Comparison of ENCODE assay signal across 8 cellular contexts in genomic region chr19:10928563-10929401, GRCh38. TPM values are rescaled to one million over a fixed set of nuclear protein-coding genes. Genes with fewer than 3 reads are reported as not detected.
DNase-seq lines count a peak whose midpoint lies in the region; ATAC-seq and TF ChIP-seq lines count a peak whose summit lies in the region.

Gene TIMM29, plus strand, starts transcription at chr19:10928811. Its CDS starts 12 bp downstream, at chr19:10928823.
Gene YIPF2, minus strand, starts transcription at chr19:10928639. Its CDS starts 229 bp downstream, at chr19:10928410.

- H3K27ac Mint-ChIP-seq in activated naive CD4-positive, alpha-beta T cell treated with anti-CD3 and anti-CD28 coated beads, Interleukin-2, amount 50 U/mL, for 72 hours, result peak within 1 kb of the TSS; percentile 86 to 91

- peak within 1 kb of the TSS; percentile 90 to 98 for H3K4me3 ChIP-seq in testis

- peaks cover 17% of the 10 kb centered on the region for H3K4me1 ChIP-seq in testis

- intact Hi-C loops in testis (cut with DNase I; ENCODE audit: low total_unique reads), result loop anchor here (10.0 kb wide), 1 partner anchor 54 kb away; the partner anchor contains the start of gene CARM1

- WGBS in testis, 2 donors, result 0 to 1% methylated on average over 42 to 71 of the region's 96 CpGs

- DNase-seq in GM03348 (ENCODE audit: low spot score) (peak; percentile 98), NCI-H1092 (lab: John Stamatoyannopoulos, UW) (peak; percentile 98), glomerular visceral epithelial cell (ENCODE audit: extremely low spot score) (peak; percentile 99), omental fat pad (ENCODE audit: low spot score) (peak; percentile 66), testis (peak; percentile 98)
- peak; percentile 92 to 95 for DNase-seq in activated naive CD4-positive, alpha-beta T cell treated with anti-CD3 and anti-CD28 coated beads, Interleukin-2, amount 50 U/mL, for 72 hours (ENCODE audit: low spot score in 2 of 2)

- H3K36me3 Mint-ChIP-seq in activated naive CD4-positive, alpha-beta T cell treated with anti-CD3 and anti-CD28 coated beads, Interleukin-2, amount 50 U/mL, for 72 hours, result peaks cover 0 to 10% of the 10 kb centered on the region in 2 donors

- TF ChIP-seq CTCF in omental fat pad (IDR thresholded peaks at IDR 0.05) (no peak), testis (IDR thresholded peaks at IDR 0.05) (no peak)

- H3K27ac ChIP-seq in testis, result peak within 1 kb of the TSS; percentile 65 to 93

- H3K36me3 ChIP-seq in testis (ENCODE audit: low read depth, missing control alignments), result no peaks in the 10 kb centered on the region

- H3K9me3 Mint-ChIP-seq in activated naive CD4-positive, alpha-beta T cell treated with anti-CD3 and anti-CD28 coated beads, Interleukin-2, amount 50 U/mL, for 72 hours, result no peaks in the 10 kb centered on the region

- ATAC-seq in HG02571 (IDR thresholded peaks at IDR 0.05; ENCODE audit: unreplicated experiment) (peak; percentile 76), SK-N-SH treated with all-trans-retinoic acid at 6 μM for 48 hours (peak; percentile 94), omental fat pad (ENCODE audit: low FRiP score) (peak; percentile 91)
- ATAC-seq in activated naive CD4-positive, alpha-beta T cell treated with anti-CD3 and anti-CD28 coated beads, Interleukin-2, amount 50 U/mL, for 72 hours, result peak; percentile 94

- H3K9me3 ChIP-seq in testis, result no peaks in the 10 kb centered on the region

- H3K27me3 ChIP-seq in testis, result no peaks in the 10 kb centered on the region

- TF ChIP-seq POLR2A in testis (IDR thresholded peaks at IDR 0.05), result peak; percentile 16

TF ChIP-seq in SK-N-SH treated with all-trans-retinoic acid at 6 μM for 48 hours, 23 proteins besides CTCF, POLR2A, EP300 and RAD21:
- TF ChIP-seq ISL1 (CRISPR knock-in tag; IDR thresholded peaks at IDR 0.05) (no peak), TOX (CRISPR knock-in tag; IDR thresholded peaks at IDR 0.05; ENCODE audit: borderline replicate concordance) (no peak), ZFP3 (CRISPR knock-in tag; IDR thresholded peaks at IDR 0.05) (no peak), CSRNP3 (CRISPR knock-in tag; IDR thresholded peaks at IDR 0.05) (no peak), BACH2 (CRISPR knock-in tag; IDR thresholded peaks at IDR 0.05; ENCODE audit: borderline replicate concordance) (no peak), RARB (CRISPR knock-in tag; IDR thresholded peaks at IDR 0.05) (no peak), PPARA (CRISPR knock-in tag; IDR thresholded peaks at IDR 0.05; ENCODE audit: borderline replicate concordance) (no peak), ARNTL (CRISPR knock-in tag; IDR thresholded peaks at IDR 0.05; ENCODE audit: borderline replicate concordance, low read depth) (no peak), GLIS3 (CRISPR knock-in tag; IDR thresholded peaks at IDR 0.05) (no peak), ZNF70 (CRISPR knock-in tag; IDR thresholded peaks at IDR 0.05) (no peak), ZC3H10 (CRISPR knock-in tag; IDR thresholded peaks at IDR 0.05) (no peak)
- TF ChIP-seq, protein P1, sequence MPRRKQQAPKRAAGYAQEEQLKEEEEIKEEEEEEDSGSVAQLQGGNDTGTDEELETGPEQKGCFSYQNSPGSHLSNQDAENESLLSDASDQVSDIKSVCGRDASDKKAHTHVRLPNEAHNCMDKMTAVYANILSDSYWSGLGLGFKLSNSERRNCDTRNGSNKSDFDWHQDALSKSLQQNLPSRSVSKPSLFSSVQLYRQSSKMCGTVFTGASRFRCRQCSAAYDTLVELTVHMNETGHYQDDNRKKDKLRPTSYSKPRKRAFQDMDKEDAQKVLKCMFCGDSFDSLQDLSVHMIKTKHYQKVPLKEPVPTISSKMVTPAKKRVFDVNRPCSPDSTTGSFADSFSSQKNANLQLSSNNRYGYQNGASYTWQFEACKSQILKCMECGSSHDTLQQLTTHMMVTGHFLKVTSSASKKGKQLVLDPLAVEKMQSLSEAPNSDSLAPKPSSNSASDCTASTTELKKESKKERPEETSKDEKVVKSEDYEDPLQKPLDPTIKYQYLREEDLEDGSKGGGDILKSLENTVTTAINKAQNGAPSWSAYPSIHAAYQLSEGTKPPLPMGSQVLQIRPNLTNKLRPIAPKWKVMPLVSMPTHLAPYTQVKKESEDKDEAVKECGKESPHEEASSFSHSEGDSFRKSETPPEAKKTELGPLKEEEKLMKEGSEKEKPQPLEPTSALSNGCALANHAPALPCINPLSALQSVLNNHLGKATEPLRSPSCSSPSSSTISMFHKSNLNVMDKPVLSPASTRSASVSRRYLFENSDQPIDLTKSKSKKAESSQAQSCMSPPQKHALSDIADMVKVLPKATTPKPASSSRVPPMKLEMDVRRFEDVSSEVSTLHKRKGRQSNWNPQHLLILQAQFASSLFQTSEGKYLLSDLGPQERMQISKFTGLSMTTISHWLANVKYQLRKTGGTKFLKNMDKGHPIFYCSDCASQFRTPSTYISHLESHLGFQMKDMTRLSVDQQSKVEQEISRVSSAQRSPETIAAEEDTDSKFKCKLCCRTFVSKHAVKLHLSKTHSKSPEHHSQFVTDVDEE (CRISPR knock-in tag; IDR thresholded peaks at IDR 0.05), result no peak
- TF ChIP-seq, protein P2, sequence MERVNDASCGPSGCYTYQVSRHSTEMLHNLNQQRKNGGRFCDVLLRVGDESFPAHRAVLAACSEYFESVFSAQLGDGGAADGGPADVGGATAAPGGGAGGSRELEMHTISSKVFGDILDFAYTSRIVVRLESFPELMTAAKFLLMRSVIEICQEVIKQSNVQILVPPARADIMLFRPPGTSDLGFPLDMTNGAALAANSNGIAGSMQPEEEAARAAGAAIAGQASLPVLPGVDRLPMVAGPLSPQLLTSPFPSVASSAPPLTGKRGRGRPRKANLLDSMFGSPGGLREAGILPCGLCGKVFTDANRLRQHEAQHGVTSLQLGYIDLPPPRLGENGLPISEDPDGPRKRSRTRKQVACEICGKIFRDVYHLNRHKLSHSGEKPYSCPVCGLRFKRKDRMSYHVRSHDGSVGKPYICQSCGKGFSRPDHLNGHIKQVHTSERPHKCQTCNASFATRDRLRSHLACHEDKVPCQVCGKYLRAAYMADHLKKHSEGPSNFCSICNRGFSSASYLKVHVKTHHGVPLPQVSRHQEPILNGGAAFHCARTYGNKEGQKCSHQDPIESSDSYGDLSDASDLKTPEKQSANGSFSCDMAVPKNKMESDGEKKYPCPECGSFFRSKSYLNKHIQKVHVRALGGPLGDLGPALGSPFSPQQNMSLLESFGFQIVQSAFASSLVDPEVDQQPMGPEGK (CRISPR knock-in tag; IDR thresholded peaks at IDR 0.05; ENCODE audit: borderline replicate concordance), result no peak
- TF ChIP-seq, protein P3, sequence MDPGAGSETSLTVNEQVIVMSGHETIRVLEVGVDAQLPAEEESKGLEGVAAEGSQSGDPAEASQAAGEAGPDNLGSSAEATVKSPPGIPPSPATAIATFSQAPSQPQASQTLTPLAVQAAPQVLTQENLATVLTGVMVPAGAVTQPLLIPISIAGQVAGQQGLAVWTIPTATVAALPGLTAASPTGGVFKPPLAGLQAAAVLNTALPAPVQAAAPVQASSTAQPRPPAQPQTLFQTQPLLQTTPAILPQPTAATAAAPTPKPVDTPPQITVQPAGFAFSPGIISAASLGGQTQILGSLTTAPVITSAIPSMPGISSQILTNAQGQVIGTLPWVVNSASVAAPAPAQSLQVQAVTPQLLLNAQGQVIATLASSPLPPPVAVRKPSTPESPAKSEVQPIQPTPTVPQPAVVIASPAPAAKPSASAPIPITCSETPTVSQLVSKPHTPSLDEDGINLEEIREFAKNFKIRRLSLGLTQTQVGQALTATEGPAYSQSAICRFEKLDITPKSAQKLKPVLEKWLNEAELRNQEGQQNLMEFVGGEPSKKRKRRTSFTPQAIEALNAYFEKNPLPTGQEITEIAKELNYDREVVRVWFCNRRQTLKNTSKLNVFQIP (CRISPR knock-in tag; IDR thresholded peaks at IDR 0.05; ENCODE audit: borderline replicate concordance, low read depth), result no peak
TF ChIP-seq in SK-N-SH treated with all-trans-retinoic acid at 6 μM for 48 hours: peak in this region for 0.

RNA-seq across cellular contexts. Expression of gene TIMM29, which starts in this region (rescaled TPM):
- total RNA-seq in activated naive CD4-positive, alpha-beta T cell treated with anti-CD3 and anti-CD28 coated beads, Interleukin-2, amount 50 U/mL, for 72 hours, result 10 to 100 TPM; 17.2 to 24.1 TPM
- total RNA-seq in omental fat pad (10 to 100 TPM; 14.7 to 22.1 (median 20.3) TPM), testis (10 to 100 TPM; 40.9 to 45.7 TPM)
- 20.2 TPM for polyA plus RNA-seq in testis (ENCODE audit: insufficient read depth, low read depth, low replicate concordance)

RNA-seq across cellular contexts. Expression of gene YIPF2, which starts in this region (rescaled TPM):
- total RNA-seq in activated naive CD4-positive, alpha-beta T cell treated with anti-CD3 and anti-CD28 coated beads, Interleukin-2, amount 50 U/mL, for 72 hours, result 10 to 100 TPM; 27.1 to 45.7 TPM
- total RNA-seq in omental fat pad, result 10 to 100 TPM; 31.0 to 52.4 (median 39.1) TPM
- 100 to 1,000 TPM in 1 of 2 donors, 10 to 100 TPM in 1; 95.3 to 106 TPM for total RNA-seq in testis
- 143 TPM for polyA plus RNA-seq in testis (ENCODE audit: insufficient read depth, low read depth, low replicate concordance)

Comparison
In these comparisons a context has a peak if more than half of its experiments do, and no peak if none do; other contexts are left out.
1. Peak in every context shown above with its lines: DNase-seq, ATAC-seq, H3K4me3 ChIP-seq and H3K27ac ChIP-seq.